ENCODE assay signal across 15 cellular contexts in genomic region chr20:3648941-3649340, GRCh38. TPM values are rescaled to one million over a fixed set of nuclear protein-coding genes. Genes with fewer than 3 reads are reported as not detected.
DNase-seq lines count a peak whose midpoint lies in the region; ATAC-seq and TF ChIP-seq lines count a peak whose summit lies in the region.
"Had no signal": no experiment of that assay in that cellular context is flagged by ENCODE, and none has a peak within 500 bp of the region (broad histone marks: within the 10 kb centered on the region; RNA-seq: fewer than 3 reads in every experiment).

No MANE protein-coding gene starts in this region.

- no peaks in the 10 kb centered on the region for H3K9me3 ChIP-seq in BE2C

- H3K9me3 Mint-ChIP-seq in glutamatergic neuron (ENCODE audit: unreplicated experiment): peaks cover 4% of the 10 kb centered on the region

- peak overlapping the region; percentile 31 for H3K4me3 Mint-ChIP-seq in glutamatergic neuron (ENCODE audit: unreplicated experiment)

- peaks cover 2% of the 10 kb centered on the region for H3K27me3 Mint-ChIP-seq in glutamatergic neuron (ENCODE audit: unreplicated experiment)
- H3K27me3 Mint-ChIP-seq: CD4-positive, alpha-beta memory T cell had no signal

- DNase-seq in NCI-H1417 (lab: John Stamatoyannopoulos, UW) (peak in 2 of 3 experiments; percentile 12 to 65), NCI-H1417 treated with DMSO at 0.1 percent for 48 hours (lab: John Stamatoyannopoulos, UW) (no peak), BE2C (peak; percentile 49), NCI-H526 (lab: John Stamatoyannopoulos, UW) (peak; percentile 36 to 69), glutamatergic neuron (no peak), ureter (ENCODE audit: low spot score) (no peak)
- DNase-seq in activated CD4-positive, alpha-beta T cell treated with anti-CD3 and anti-CD28 coated beads for 1 hour: no peak
- DNase-seq: 8988T; AML-193; CD4-positive, alpha-beta memory T cell; DND-41; GF-D8; IMR-90 had no signal

- H3K4me1 Mint-ChIP-seq in glutamatergic neuron (ENCODE audit: low read depth, unreplicated experiment): peaks cover 28% of the 10 kb centered on the region

- no peaks in the 10 kb centered on the region for H3K27me3 ChIP-seq in BE2C

- no peak for ATAC-seq in HG02623 (IDR thresholded peaks at IDR 0.05; ENCODE audit: unreplicated experiment)

- H3K36me3 ChIP-seq in BE2C: no peaks in the 10 kb centered on the region

- no peak for TF ChIP-seq CTCF in BE2C (IDR thresholded peaks at IDR 0.05; ENCODE audit: low read depth, low read length)
- TF ChIP-seq CTCF in glutamatergic neuron (IDR thresholded peaks at IDR 0.05; ENCODE audit: partially characterized antibody, unreplicated experiment): no peak

- no peak overlapping the region for H3K4me3 ChIP-seq in BE2C (ENCODE audit: low read depth, low read length)

- H3K36me3 Mint-ChIP-seq in glutamatergic neuron (ENCODE audit: unreplicated experiment): no peaks in the 10 kb centered on the region

- peak overlapping the region; percentile 9 for H3K27ac Mint-ChIP-seq in glutamatergic neuron (ENCODE audit: unreplicated experiment)

- peaks cover 20% of the 10 kb centered on the region for H3K4me1 ChIP-seq in BE2C

RNA-seq across cellular contexts. Expression of gene GFRA4, which starts 14.3 kb away (rescaled TPM):
- polyA plus RNA-seq in BE2C (2012; ENCODE audit: insufficient read depth, insufficient read length, low read depth): not detected
- total RNA-seq in glutamatergic neuron (ENCODE audit: unreplicated experiment) (not detected), ureter (not detected)
- total RNA-seq: CD4-positive, alpha-beta memory T cell; HT-29; IMR-90 had no signal
- polyA plus RNA-seq: CD4-positive, alpha-beta memory T cell; IMR-90 had no signal

RNA-seq across cellular contexts. Expression of gene ADAM33, which starts 32.9 kb away (rescaled TPM):
- not detected for polyA plus RNA-seq in BE2C (2012; ENCODE audit: insufficient read depth, insufficient read length, low read depth)
- total RNA-seq in glutamatergic neuron (ENCODE audit: unreplicated experiment): 0.27 TPM
- 56.9 TPM for total RNA-seq in ureter
- total RNA-seq: CD4-positive, alpha-beta memory T cell; HT-29 had no signal
- polyA plus RNA-seq: CD4-positive, alpha-beta memory T cell had no signal

Comparison
In these comparisons a context has a peak if more than half of its experiments do, and no peak if none do; other contexts are left out.
1. DNase-seq: peak in NCI-H1417 (2 of 3), BE2C (single experiment) and NCI-H526 (2 of 2); none in NCI-H1417 treated with DMSO at 0.1 percent for 48 hours (single experiment), glutamatergic neuron (single experiment), ureter (single experiment) and activated CD4-positive, alpha-beta T cell treated with anti-CD3 and anti-CD28 coated beads for 1 hour (single experiment).
2. RNA of gene ADAM33, which starts 32.9 kb away (total RNA-seq): 56.9 TPM in ureter (single experiment); 0.27 TPM in glutamatergic neuron (single experiment); every median in the first group is over 10 times any median in the second.